14 cellular contexts compared by ENCODE assay signal in the genomic region with DNA sequence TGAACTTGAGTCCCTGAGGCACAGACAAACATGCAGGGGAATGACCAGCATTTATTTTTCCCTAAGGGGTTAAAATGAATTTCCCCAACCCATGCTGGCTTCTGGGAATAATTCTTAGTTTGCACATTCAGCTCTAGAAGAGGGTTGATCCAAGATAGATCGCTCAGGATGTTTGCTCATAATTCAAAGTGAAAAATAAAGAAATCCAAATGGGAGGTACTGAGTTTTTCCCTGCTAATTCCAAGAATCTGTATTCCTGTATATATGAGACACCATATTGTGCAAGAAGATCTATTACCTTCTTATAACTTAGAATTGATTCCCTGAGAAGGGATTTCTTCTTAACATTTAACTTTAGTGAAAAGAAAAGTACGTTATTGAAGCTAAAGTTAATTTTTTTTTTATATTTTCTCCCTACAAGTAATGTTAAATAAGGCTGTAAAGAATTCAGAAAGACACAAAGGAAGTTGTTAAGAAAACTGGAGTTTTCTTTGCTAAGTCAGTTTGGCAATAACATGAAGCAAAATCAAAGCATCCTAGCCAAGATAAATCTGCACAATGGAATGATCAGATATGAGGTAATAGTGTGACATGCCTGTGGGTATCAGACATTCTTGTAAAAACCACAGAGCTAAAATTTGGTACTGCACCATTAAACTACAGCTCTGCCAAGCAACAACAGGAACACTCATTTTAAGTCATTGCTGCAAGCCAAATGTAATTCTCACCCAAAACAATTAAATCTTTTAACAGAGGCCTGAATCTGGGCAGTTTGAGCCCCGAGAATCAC.
DNase-seq lines count a peak whose midpoint lies in the region; ATAC-seq, FAIRE-seq and TF ChIP-seq lines count a peak whose summit lies in the region.
"Had no signal": no experiment of that assay in that cellular context is flagged by ENCODE, and none has a peak within 500 bp of the region (broad histone marks: within the 10 kb centered on the region; RNA-seq: fewer than 3 reads in every experiment).

No MANE protein-coding gene starts in this region.

- H3K9me1 ChIP-seq in IMR-90 (ENCODE audit: insufficient read depth, low read length) (no peaks in the 10 kb centered on the region), keratinocyte (ENCODE audit: control insufficient read depth, extremely low read depth, insufficient read depth, low read length) (no peaks in the 10 kb centered on the region)

- peak overlapping the region in 1 of 2 experiments; percentile 87; a peak in 3 of 4 replicates for H4K8ac ChIP-seq in IMR-90 (ENCODE audit: low read depth in 2 of 2, low read length in 2 of 2)

- in situ Hi-C loops in IMR-90 (cut with MboI; ENCODE audit: low sequenced_read_pairs): loop anchor here (25.0 kb wide), 1 partner anchor 481 kb away; a partner anchor contains a TSS
- in situ Hi-C loops in astrocyte of the spinal cord (cut with HindIII; ENCODE audit: low sequenced_read_pairs): no loop called here

- peak overlapping the region; percentile 38; the same call in 1 of the 2 replicates for H3K9ac ChIP-seq in IMR-90 (ENCODE audit: low read depth, low read length)
- no peak overlapping the region for H3K9ac ChIP-seq in keratinocyte (ENCODE audit: control insufficient read depth, extremely low read depth, insufficient read depth, low read length)

- BruUV-seq in IMR-90 (replicated peaks; lab: Mats Ljungman, UMichigan): no TSS peak

- H3K18ac ChIP-seq in IMR-90 (ENCODE audit: low read depth, low read length): peak overlapping the region; percentile 92

- peaks cover 5 to 13% of the 10 kb centered on the region in 2 experiments; a peak in 2 of 4 replicates for H3K79me1 ChIP-seq in IMR-90 (ENCODE audit: low read depth in 1 of 2, low read length in 2 of 2)

- peak overlapping the region; percentile 88; the same call in 1 of the 2 replicates for H3K14ac ChIP-seq in IMR-90 (replicated peaks; ENCODE audit: low read depth, low read length)

- H3K27me3 Mint-ChIP-seq in activated naive CD4-positive, alpha-beta T cell treated with anti-CD3 and anti-CD28 coated beads for 36 hours (ENCODE audit: low read depth): peaks cover 19% of the 10 kb centered on the region

- intact Hi-C loops in IMR-90 (cut with micrococcal nuclease): loop anchor here (5.0 kb wide), 1 partner anchor 491 kb away; a partner anchor contains a TSS
- intact Hi-C loops in activated naive CD4-positive, alpha-beta T cell treated with anti-CD3 and anti-CD28 coated beads for 36 hours (cut with micrococcal nuclease): loop anchor here (10.0 kb wide), 1 partner anchor 773 kb away; no protein-coding TSS in a partner anchor

- H3K23ac ChIP-seq in IMR-90 (ENCODE audit: low read depth, low read length): peak overlapping the region; percentile 95; the same call in 1 of the 2 replicates

- H2BK120ac ChIP-seq in IMR-90 (ENCODE audit: low read depth, low read length): peak overlapping the region; percentile 88

- H3K4me3 Mint-ChIP-seq in activated naive CD4-positive, alpha-beta T cell treated with anti-CD3 and anti-CD28 coated beads for 36 hours: no peak overlapping the region
- H3K4me3 Mint-ChIP-seq: activated CD4-positive, alpha-beta T cell treated with anti-CD3 and anti-CD28 coated beads, Interleukin-2, amount 10 ng/mL, durations not matched to agents 7 days and 5 days; CD8-positive, alpha-beta memory T cell had no signal

- H3K36me3 Mint-ChIP-seq in activated naive CD4-positive, alpha-beta T cell treated with anti-CD3 and anti-CD28 coated beads for 36 hours (ENCODE audit: low read depth): no peaks in the 10 kb centered on the region
- H3K36me3 Mint-ChIP-seq: CD8-positive, alpha-beta memory T cell had no signal

- H3K27ac Mint-ChIP-seq in activated naive CD4-positive, alpha-beta T cell treated with anti-CD3 and anti-CD28 coated beads for 36 hours: no peak overlapping the region
- H3K27ac Mint-ChIP-seq: activated CD4-positive, alpha-beta T cell treated with anti-CD3 and anti-CD28 coated beads, Interleukin-2, amount 10 ng/mL, durations not matched to agents 7 days and 5 days had no signal

- H3K4me1 ChIP-seq in IMR-90 (ENCODE audit: control insufficient read depth, insufficient read depth, low read length): peaks cover 4% of the 10 kb centered on the region
- H3K4me1 ChIP-seq in keratinocyte (ENCODE audit: control insufficient read depth, extremely low read depth, insufficient read depth, low read length): peaks cover 11% of the 10 kb centered on the region

- no CpG with 5 or more reads among the region's 3 CpGs for WGBS in IMR-90 (ENCODE audit: extremely low coverage in 2 of 2, insufficient read length in 1 of 2), 2 experiments

- no peak for TF ChIP-seq CTCF in IMR-90 (conservative IDR thresholded peaks at IDR 0.05; ENCODE audit: low read depth, low read length)
- TF ChIP-seq CTCF in astrocyte of the spinal cord (IDR thresholded peaks at IDR 0.05; ENCODE audit: low read depth, low read length): no peak
- no peak for TF ChIP-seq CTCF in keratinocyte (optimal IDR thresholded peaks at IDR 0.05 in 1 of 3, IDR thresholded peaks at IDR 0.05 in 1 of 3, conservative IDR thresholded peaks at IDR 0.05 in 1 of 3; ENCODE audit: extremely low read depth in 1 of 3, insufficient read depth in 2 of 3, low read length in 3 of 3)

- H3K4ac ChIP-seq in IMR-90 (ENCODE audit: low read depth, low read length): peak overlapping the region; percentile 87

- no peaks in the 10 kb centered on the region for H3K4me1 Mint-ChIP-seq in activated naive CD4-positive, alpha-beta T cell treated with anti-CD3 and anti-CD28 coated beads for 36 hours (ENCODE audit: low read depth)
- H3K4me1 Mint-ChIP-seq: activated CD4-positive, alpha-beta T cell treated with anti-CD3 and anti-CD28 coated beads, Interleukin-2, amount 10 ng/mL, durations not matched to agents 7 days and 5 days; CD8-positive, alpha-beta memory T cell had no signal

- peak overlapping the region; percentile 42; the same call in 1 of the 2 replicates for H4K5ac ChIP-seq in IMR-90 (ENCODE audit: low read depth, low read length)

- H2AK5ac ChIP-seq in IMR-90 (ENCODE audit: low read depth, low read length): peak overlapping the region; percentile 46; the same call in 1 of the 2 replicates

- POLR2A ChIA-PET in IMR-90 (lab: Charles Lee; ENCODE audit: unreplicated experiment): no interaction called here

- TF ChIP-seq RAD21 in IMR-90 (IDR thresholded peaks at IDR 0.05; ENCODE audit: low read length): no peak

- peak; percentile 90 for ATAC-seq in IMR-90 (ENCODE audit: low read depth)

- no peaks in the 10 kb centered on the region for H3K27me3 ChIP-seq in IMR-90 (ENCODE audit: control insufficient read depth, insufficient read depth, low read length)
- no peaks in the 10 kb centered on the region for H3K27me3 ChIP-seq in keratinocyte (ENCODE audit: control insufficient read depth, extremely low read depth, insufficient read depth, low read length)
- H3K27me3 ChIP-seq: tibial nerve had no signal

- H3K9me3 ChIP-seq in IMR-90 (ENCODE audit: control insufficient read depth, insufficient read depth, low read length) (no peaks in the 10 kb centered on the region), keratinocyte (ENCODE audit: control insufficient read depth, low read depth, low read length) (peaks cover 2% of the 10 kb centered on the region)
- H3K9me3 ChIP-seq: tibial nerve had no signal

- H3K36me3 ChIP-seq in IMR-90 (ENCODE audit: control insufficient read depth, insufficient read depth, low read length): peaks cover 3% of the 10 kb centered on the region; the same call in 1 of the 2 replicates
- no peaks in the 10 kb centered on the region for H3K36me3 ChIP-seq in keratinocyte (ENCODE audit: control insufficient read depth in 2 of 2, extremely low read depth in 1 of 2, insufficient read depth in 2 of 2, low read length in 2 of 2)

- H3K4me3 ChIP-seq in IMR-90 (ENCODE audit: insufficient read depth, low read depth, low read length) (no peak overlapping the region), astrocyte of the spinal cord (ENCODE audit: low read depth, low read length) (no peak overlapping the region), keratinocyte (ENCODE audit: control insufficient read depth in 2 of 3, extremely low read depth in 1 of 3, insufficient read depth in 2 of 3, low read depth in 1 of 3, low read length in 3 of 3) (no peak overlapping the region)
- H3K4me3 ChIP-seq: tibial nerve had no signal

- no peak overlapping the region for H2AFZ ChIP-seq in IMR-90 (replicated peaks; ENCODE audit: low read length, poor library complexity)
- no peak overlapping the region for H2AFZ ChIP-seq in keratinocyte (ENCODE audit: control insufficient read depth, low read length)

- H2BK15ac ChIP-seq in IMR-90 (ENCODE audit: low read depth, low read length): peak overlapping the region; percentile 37; the same call in 1 of the 3 replicates

- peak; percentile 54 for DNase-seq in AG08396 (ENCODE audit: low spot score)
- peak; percentile 93 for DNase-seq in IMR-90
- DNase-seq in astrocyte of the spinal cord (ENCODE audit: low read depth, low spot score): peak; percentile 95
- DNase-seq in keratinocyte (ENCODE audit: low read depth, low spot score): no peak
- no peak for DNase-seq in activated naive CD4-positive, alpha-beta T cell treated with anti-CD3 and anti-CD28 coated beads for 36 hours
- DNase-seq in cortex of kidney (lab: John Stamatoyannopoulos, UW): no peak
- no peak for DNase-seq in erythroblast (lab: John Stamatoyannopoulos, UW)
- no peak for DNase-seq in MV-4-11 (lab: John Stamatoyannopoulos, UW)
- DNase-seq: activated CD4-positive, alpha-beta T cell treated with anti-CD3 and anti-CD28 coated beads, Interleukin-2, amount 10 ng/mL, durations not matched to agents 7 days and 5 days; CD8-positive, alpha-beta memory T cell; NCI-H1417; stimulated activated CD4-positive, alpha-beta T cell treated with anti-CD3 and anti-CD28 coated beads, Interleukin-4, amount 100 ng/mL, for 4 hours had no signal

- TF ChIP-seq POLR2A in IMR-90 (IDR thresholded peaks at IDR 0.05; ENCODE audit: low read depth, low read length): no peak
- TF ChIP-seq POLR2A in erythroblast (IDR thresholded peaks at IDR 0.05; ENCODE audit: low read length): no peak

- H4K20me1 ChIP-seq in IMR-90 (ENCODE audit: insufficient read depth, low read length) (no peaks in the 10 kb centered on the region), keratinocyte (ENCODE audit: control insufficient read depth, extremely low read depth, insufficient read depth, low read length) (no peaks in the 10 kb centered on the region)

- no peaks in the 10 kb centered on the region for H3K9me3 Mint-ChIP-seq in activated naive CD4-positive, alpha-beta T cell treated with anti-CD3 and anti-CD28 coated beads for 36 hours
- H3K9me3 Mint-ChIP-seq: activated CD4-positive, alpha-beta T cell treated with anti-CD3 and anti-CD28 coated beads, Interleukin-2, amount 10 ng/mL, durations not matched to agents 7 days and 5 days; CD8-positive, alpha-beta memory T cell had no signal

- H3K79me2 ChIP-seq in keratinocyte (ENCODE audit: control insufficient read depth, insufficient read depth, low read length): no peaks in the 10 kb centered on the region

- H3K56ac ChIP-seq in IMR-90 (ENCODE audit: extremely low read depth, insufficient read depth, low read length): peak overlapping the region; percentile 92

- no peak overlapping the region for H2AK9ac ChIP-seq in IMR-90 (replicated peaks; ENCODE audit: low read depth, low read length, poor library complexity)

- FAIRE-seq in keratinocyte (lab: Jason Lieb, UNC): peak; percentile 95
- FAIRE-seq: GM18507 had no signal

- CTCF ChIA-PET in IMR-90 (lab: Yijun Ruan, JAX): interaction anchor here (0.7 to 1.4 kb wide), 3 partner anchors 40 to 1216 kb away, joined by 3 to 4 read pairs (median 4); no protein-coding TSS in a partner anchor
- CTCF ChIA-PET in activated naive CD4-positive, alpha-beta T cell treated with anti-CD3 and anti-CD28 coated beads for 36 hours (lab: Charles Lee): no interaction called here

- peak overlapping the region; percentile 53; the same call in 1 of the 2 replicates for H3K27ac ChIP-seq in IMR-90 (ENCODE audit: insufficient read depth, low read length)
- H3K27ac ChIP-seq in keratinocyte (ENCODE audit: control insufficient read depth, insufficient read depth, low read length): no peak overlapping the region

- peak overlapping the region; percentile 80 for H2BK5ac ChIP-seq in IMR-90 (ENCODE audit: low read depth, low read length, poor library complexity, severe bottlenecking)

- H2BK20ac ChIP-seq in IMR-90 (ENCODE audit: low read depth, low read length): peak overlapping the region; percentile 93

- H3K4me2 ChIP-seq in IMR-90 (ENCODE audit: low read depth, low read length): peak overlapping the region; percentile 75
- H3K4me2 ChIP-seq in keratinocyte (ENCODE audit: control insufficient read depth, extremely low read depth, insufficient read depth, low read depth, low read length): peak overlapping the region; percentile 35

- peak overlapping the region; percentile 84 for H4K91ac ChIP-seq in IMR-90 (ENCODE audit: insufficient read depth, low read depth, low read length)

- dilution Hi-C loops in IMR-90 (cut with HindIII; ENCODE audit: low sequenced_read_pairs, unreplicated experiment) (no loop called here), keratinocyte (cut with MboI; ENCODE audit: extremely low pct_ligation_motif_present, low sequenced_read_pairs) (no loop called here)

Comparison
In these comparisons a context has a peak if more than half of its experiments do, and no peak if none do; other contexts are left out.
1. DNase-seq: peak in AG08396 (single experiment), IMR-90 (single experiment) and astrocyte of the spinal cord (single experiment); none in keratinocyte (single experiment), activated naive CD4-positive, alpha-beta T cell treated with anti-CD3 and anti-CD28 coated beads for 36 hours (single experiment), cortex of kidney (single experiment), erythroblast (0 of 2) and MV-4-11 (single experiment).